ENCODE assay signal across 12 cellular contexts in the genomic region with DNA sequence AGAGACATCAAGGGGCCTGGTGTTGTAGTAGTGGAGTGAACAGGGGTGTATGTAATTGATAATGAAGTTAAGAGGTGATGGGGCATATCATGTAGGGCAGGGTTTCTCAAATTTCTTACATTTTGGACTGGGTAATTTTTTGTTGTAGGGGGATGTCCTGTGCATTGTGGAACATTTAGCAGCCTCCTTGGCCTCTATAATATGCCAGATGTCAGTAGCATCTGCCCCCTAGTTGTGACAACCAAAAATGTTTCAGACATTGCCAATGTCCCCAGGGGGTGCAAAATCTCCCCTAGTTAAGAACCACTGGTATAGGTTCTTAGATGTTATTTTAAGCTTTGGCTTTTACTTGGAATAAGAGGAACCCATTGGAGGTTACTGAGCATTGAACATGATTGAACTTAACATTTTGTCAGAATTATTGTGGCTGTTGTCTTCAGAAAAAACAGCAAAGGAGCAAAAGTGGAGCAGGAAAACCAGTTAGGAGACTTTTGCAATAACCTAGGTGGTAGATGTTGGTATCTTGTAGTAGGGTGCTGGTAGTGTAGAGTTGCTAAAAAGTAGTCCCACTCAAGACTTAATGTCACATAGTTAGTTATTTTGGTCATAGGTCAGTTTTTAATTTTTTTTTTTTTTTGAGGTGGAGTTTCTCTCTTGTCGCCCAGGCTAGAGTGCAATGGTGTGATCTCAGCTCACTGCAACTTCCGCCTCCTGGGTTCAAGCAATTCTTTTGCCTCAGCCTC. TPM values are rescaled to one million over a fixed set of nuclear protein-coding genes. Genes with fewer than 3 reads are reported as not detected.
DNase-seq lines count a peak whose midpoint lies in the region; ATAC-seq and TF ChIP-seq lines count a peak whose summit lies in the region.
"Had no signal": no experiment of that assay in that cellular context is flagged by ENCODE, and none has a peak within 500 bp of the region (broad histone marks: within the 10 kb centered on the region; RNA-seq: fewer than 3 reads in every experiment).

No MANE protein-coding gene starts in this region.

- H3K9me3 Mint-ChIP-seq in GM23338 = no peaks in the 10 kb centered on the region
- no peaks in the 10 kb centered on the region for H3K9me3 Mint-ChIP-seq in naive thymus-derived CD4-positive, alpha-beta T cell
- H3K9me3 Mint-ChIP-seq: activated T-cell treated with anti-CD3 and anti-CD28 coated beads, Interleukin-2, amount 50 U/mL, for 72 hours had no signal

- TF ChIP-seq CTCF in GM10266 (IDR thresholded peaks at IDR 0.05; ENCODE audit: control insufficient read depth, insufficient read depth, low read depth, missing control alignments) (peak; percentile 20), GM23338 (conservative IDR thresholded peaks at IDR 0.05; ENCODE audit: low read depth in 2 of 2) (peak; percentile 46 to 52)

- no peaks in the 10 kb centered on the region for H3F3A ChIP-seq in GM23338 (replicated peaks; ENCODE audit: low read depth)

- intact Hi-C loops in naive thymus-derived CD4-positive, alpha-beta T cell (cut with micrococcal nuclease) = no loop called here

- DNase-seq in GM10266 (ENCODE audit: extremely low spot score) = no peak
- DNase-seq in GM23338 (ENCODE audit: low spot score) = peak; percentile 56
- peak; percentile 38 for DNase-seq in OCI-M1 (lab: John Stamatoyannopoulos, UW)
- peak in 1 of 9 donors; percentile 27 for DNase-seq in naive thymus-derived CD4-positive, alpha-beta T cell
- no peak for DNase-seq in stimulated activated CD4-positive, alpha-beta T cell treated with anti-CD3 and anti-CD28 coated beads, Interleukin-15, amount 100 ng/mL, for 24 hours
- DNase-seq in LoVo (ENCODE audit: low spot score) = no peak
- no peak for DNase-seq in anterior cingulate cortex (lab: John Stamatoyannopoulos, UW)
- no peak for DNase-seq in SJCRH30
- DNase-seq: activated T-cell treated with anti-CD3 and anti-CD28 coated beads, Interleukin-2, amount 50 U/mL, for 72 hours; esophagus squamous epithelium; NCI-H1436 had no signal

- H3K4me1 ChIP-seq in GM23338 (ENCODE audit: insufficient read depth) = peaks cover 27% of the 10 kb centered on the region
- H3K4me1 ChIP-seq in naive thymus-derived CD4-positive, alpha-beta T cell (ENCODE audit: control insufficient read depth in 2 of 2, insufficient read depth in 2 of 2, low read length in 2 of 2) = peaks cover 8 to 9% of the 10 kb centered on the region in 2 donors
- H3K4me1 ChIP-seq in SJCRH30 = no peaks in the 10 kb centered on the region

- peaks cover 24% of the 10 kb centered on the region for H3K4me1 Mint-ChIP-seq in GM23338
- H3K4me1 Mint-ChIP-seq in naive thymus-derived CD4-positive, alpha-beta T cell = peaks cover 40 to 68% (median 61%) of the 10 kb centered on the region in 7 donors

- CTCF ChIA-PET in naive thymus-derived CD4-positive, alpha-beta T cell (lab: Charles Lee) = interaction anchor here (0.7 kb wide), 3 partner anchors 13 to 515 kb away, joined by 3 to 6 read pairs (median 4); no protein-coding TSS in a partner anchor

- no peaks in the 10 kb centered on the region for H3K9me2 ChIP-seq in GM23338 (ENCODE audit: insufficient read depth)

- H3K27me3 ChIP-seq in GM23338 (ENCODE audit: insufficient read depth) = no peaks in the 10 kb centered on the region
- H3K27me3 ChIP-seq in naive thymus-derived CD4-positive, alpha-beta T cell (ENCODE audit: control insufficient read depth in 2 of 2, insufficient read depth in 2 of 2, low read length in 2 of 2) = no peaks in the 10 kb centered on the region
- no peaks in the 10 kb centered on the region for H3K27me3 ChIP-seq in SJCRH30
- H3K27me3 ChIP-seq: cardiac muscle cell, esophagus squamous epithelium had no signal

- peaks cover 25% of the 10 kb centered on the region; the same call in 2 of the 3 replicates for H3K36me3 Mint-ChIP-seq in GM23338 (ENCODE audit: low read depth)
- H3K36me3 Mint-ChIP-seq in naive thymus-derived CD4-positive, alpha-beta T cell = peaks cover 0 to 27% (median 7%) of the 10 kb centered on the region in 5 donors

- H3K36me3 ChIP-seq in GM23338 (ENCODE audit: insufficient read depth) = peaks cover 18% of the 10 kb centered on the region; the same call in 1 of the 2 replicates
- peaks cover 0 to 9% (median 5%) of the 10 kb centered on the region in 3 experiments for H3K36me3 ChIP-seq in naive thymus-derived CD4-positive, alpha-beta T cell (ENCODE audit: control insufficient read depth in 2 of 3, insufficient read depth in 3 of 3, low read length in 3 of 3)
- peaks cover 54% of the 10 kb centered on the region for H3K36me3 ChIP-seq in SJCRH30

- peaks cover 67% of the 10 kb centered on the region for H4K20me1 ChIP-seq in GM23338 (replicated peaks; ENCODE audit: insufficient read depth)

- peaks cover 99% of the 10 kb centered on the region for H3K79me2 ChIP-seq in GM23338 (replicated peaks; ENCODE audit: insufficient read depth)

- H3K27ac ChIP-seq in GM23338 (ENCODE audit: low read depth) (no peak overlapping the region), SJCRH30 (no peak overlapping the region)
- H3K27ac ChIP-seq in naive thymus-derived CD4-positive, alpha-beta T cell (ENCODE audit: low read depth, low read length) = no peak overlapping the region
- H3K27ac ChIP-seq: cardiac muscle cell, esophagus squamous epithelium had no signal

- no peak overlapping the region for H2AFZ ChIP-seq in GM23338

- no peak overlapping the region for H3K4me2 ChIP-seq in GM23338

- H3K27me3 Mint-ChIP-seq in GM23338 (ENCODE audit: insufficient read depth, low read depth, poor library complexity) = no peaks in the 10 kb centered on the region
- H3K27me3 Mint-ChIP-seq in naive thymus-derived CD4-positive, alpha-beta T cell = no peaks in the 10 kb centered on the region

- H3K9me3 ChIP-seq in naive thymus-derived CD4-positive, alpha-beta T cell (ENCODE audit: control insufficient read depth in 2 of 3, low read length in 3 of 3) = no peaks in the 10 kb centered on the region
- no peaks in the 10 kb centered on the region for H3K9me3 ChIP-seq in SJCRH30 (replicated peaks)
- H3K9me3 ChIP-seq: esophagus squamous epithelium had no signal

- no peak overlapping the region for H3K4me3 ChIP-seq in GM23338
- H3K4me3 ChIP-seq in naive thymus-derived CD4-positive, alpha-beta T cell (ENCODE audit: low read length) = no peak overlapping the region
- no peak overlapping the region for H3K4me3 ChIP-seq in SJCRH30
- H3K4me3 ChIP-seq: cardiac muscle cell, esophagus squamous epithelium had no signal

- POLR2A ChIA-PET in naive thymus-derived CD4-positive, alpha-beta T cell (lab: Charles Lee) = interaction anchor here (0.7 kb wide), 1 partner anchor 161 kb away, joined by 4 read pairs; no protein-coding TSS in a partner anchor

- ATAC-seq in GM23338 = peak; percentile 55
- peak; percentile 54 for ATAC-seq in naive thymus-derived CD4-positive, alpha-beta T cell
- ATAC-seq: activated T-cell treated with anti-CD3 and anti-CD28 coated beads, Interleukin-2, amount 50 U/mL, for 72 hours had no signal

- H3K27ac Mint-ChIP-seq in GM23338 = no peak overlapping the region
- no peak overlapping the region for H3K27ac Mint-ChIP-seq in naive thymus-derived CD4-positive, alpha-beta T cell
- H3K27ac Mint-ChIP-seq: activated T-cell treated with anti-CD3 and anti-CD28 coated beads, Interleukin-2, amount 50 U/mL, for 72 hours had no signal

- no peak overlapping the region for H3K4me3 Mint-ChIP-seq in GM23338
- peak overlapping the region in 1 of 10 donors; percentile 7 for H3K4me3 Mint-ChIP-seq in naive thymus-derived CD4-positive, alpha-beta T cell
- H3K4me3 Mint-ChIP-seq: activated T-cell treated with anti-CD3 and anti-CD28 coated beads, Interleukin-2, amount 50 U/mL, for 72 hours had no signal

TF ChIP-seq in GM23338, 12 proteins besides CTCF, POLR2A, EP300 and RAD21 (continues in another document):
- TF ChIP-seq EZH2phosphoT487 (IDR thresholded peaks at IDR 0.05; ENCODE audit: unreplicated experiment) = no peak
- TF ChIP-seq JUNB (IDR thresholded peaks at IDR 0.05; ENCODE audit: unreplicated experiment) = no peak
- no peak for TF ChIP-seq ZNF114 (CRISPR knock-in tag; IDR thresholded peaks at IDR 0.05)

RNA-seq across cellular contexts. Expression of a gene that starts 6.2 kb away (rescaled TPM):
- 21.9 and 28.6 TPM in 2 replicates for total RNA-seq in GM23338 (2014; rRNA removed; shearing (Covaris generic))
- polyA plus RNA-seq in GM23338 (2016; fragmentation: Nextera tagmentation; extraction: Ambion mirVana) = 31.1 and 35.1 TPM in 2 replicates
- total RNA-seq in naive thymus-derived CD4-positive, alpha-beta T cell = 10 to 100 TPM; 17.3 to 52.5 (median 23.5) TPM
- polyA plus RNA-seq in naive thymus-derived CD4-positive, alpha-beta T cell = 1 to 10 TPM; 3.6 to 8.0 TPM
- 20.6 and 25.8 TPM in 2 replicates for total RNA-seq in SJCRH30 (2014; rRNA removed; shearing (Covaris generic))

Comparison
In these comparisons a context has a peak if more than half of its experiments do, and no peak if none do; other contexts are left out.
1. DNase-seq: peak in GM23338 (single experiment) and OCI-M1 (single experiment); none in GM10266 (single experiment), stimulated activated CD4-positive, alpha-beta T cell treated with anti-CD3 and anti-CD28 coated beads, Interleukin-15, amount 100 ng/mL, for 24 hours (single experiment), LoVo (single experiment), anterior cingulate cortex (0 of 58) and SJCRH30 (0 of 2).